ENCODE assay signal across 15 cellular contexts in the genomic region with DNA sequence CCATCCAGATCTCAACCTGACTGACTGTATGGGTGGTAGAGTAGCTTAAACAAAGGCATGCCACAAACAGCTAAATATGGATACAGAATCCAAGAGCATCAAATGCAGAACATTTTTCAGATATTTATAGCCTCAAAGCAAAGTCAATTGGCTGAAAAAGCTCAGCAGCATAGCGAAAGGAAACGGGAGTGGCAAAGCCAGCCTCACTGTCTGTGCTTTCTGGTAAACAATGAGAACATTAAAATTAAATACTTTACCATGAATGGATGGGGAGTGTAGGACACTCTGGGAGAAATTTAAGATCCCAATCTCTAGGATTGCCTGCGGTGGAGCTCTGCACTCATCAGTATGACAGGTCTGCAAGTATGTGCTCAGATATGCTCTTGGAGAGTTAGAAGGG. TPM values are rescaled to one million over a fixed set of nuclear protein-coding genes. Genes with fewer than 3 reads are reported as not detected.
DNase-seq lines count a peak whose midpoint lies in the region; ATAC-seq, FAIRE-seq and TF ChIP-seq lines count a peak whose summit lies in the region.
"Had no signal": no experiment of that assay in that cellular context is flagged by ENCODE, and none has a peak within 500 bp of the region (broad histone marks: within the 10 kb centered on the region; RNA-seq: fewer than 3 reads in every experiment).

No MANE protein-coding gene starts in this region.

- H3K9me2 ChIP-seq in SK-N-SH = no peaks in the 10 kb centered on the region

- no peak overlapping the region for H3K56ac ChIP-seq in mesendoderm (ENCODE audit: low read length)

- H3K27me3 ChIP-seq in HAP-1 (ENCODE audit: low read depth) (no peaks in the 10 kb centered on the region), SK-N-SH (ENCODE audit: insufficient read depth) (no peaks in the 10 kb centered on the region), endothelial cell of umbilical vein (ENCODE audit: control insufficient read depth in 2 of 2, insufficient read depth in 2 of 2, low read length in 2 of 2) (no peaks in the 10 kb centered on the region), gastroesophageal sphincter (no peaks in the 10 kb centered on the region), mesendoderm (ENCODE audit: insufficient read depth, low read length, poor library complexity) (no peaks in the 10 kb centered on the region)

- H3K4ac ChIP-seq in mesendoderm (ENCODE audit: low read depth, low read length) = no peak overlapping the region

- no peak overlapping the region for H3K18ac ChIP-seq in mesendoderm (ENCODE audit: low read length)

- H3K27ac ChIP-seq in SK-N-SH (ENCODE audit: low read depth in 2 of 2, low read length in 1 of 2) (peak overlapping the region; percentile 31 to 71), endothelial cell of umbilical vein (ENCODE audit: insufficient read depth, low read depth, low read length) (no peak overlapping the region), gastroesophageal sphincter (no peak overlapping the region), mesendoderm (ENCODE audit: low read depth, low read length) (no peak overlapping the region)
- H3K27ac ChIP-seq: C4-2B, parathyroid adenoma, WERI-Rb-1 had no signal

- 33% methylated on average over 3 of the region's 3 CpGs for WGBS in SK-N-SH (ENCODE audit: low lambda C conversion rate)
- 44 to 60% methylated on average over 2 to 3 of the region's 3 CpGs for WGBS in gastroesophageal sphincter (ENCODE audit: low coverage in 1 of 2), 2 donors
- WGBS in mesendoderm (ENCODE audit: extremely low coverage, insufficient coverage, low lambda C conversion rate) = no CpG with 5 or more reads among the region's 3 CpGs

- peak overlapping the region; percentile 69 for H3K4me2 ChIP-seq in SK-N-SH
- H3K4me2 ChIP-seq in endothelial cell of umbilical vein (ENCODE audit: insufficient read depth, low read length) = peak overlapping the region; percentile 31
- H3K4me2 ChIP-seq in mesendoderm (ENCODE audit: low read length) = no peak overlapping the region

- intact Hi-C loops in endothelial cell of umbilical vein (cut with micrococcal nuclease) = no loop called here

- CTCF ChIA-PET in SK-N-SH (lab: Yijun Ruan, JAX) (no interaction called here), endothelial cell of umbilical vein (lab: Charles Lee) (interaction anchor here (0.8 to 1.6 kb wide), 6 partner anchors 8 to 184 kb away, joined by 3 to 8 read pairs (median 3); no protein-coding TSS in a partner anchor)

- DNase-seq in HAP-1 (ENCODE audit: low spot score in 2 of 2) = peak; percentile 18 to 34
- DNase-seq in SK-N-SH = peak; percentile 55
- DNase-seq in endothelial cell of umbilical vein (ENCODE audit: low read depth, low spot score) = peak; percentile 15
- peak; percentile 8 for DNase-seq in retinal pigment epithelial cell (ENCODE audit: low read depth)
- no peak for DNase-seq in mesendoderm
- DNase-seq in D341Med (ENCODE audit: low spot score) = no peak
- DNase-seq: activated naive CD4-positive, alpha-beta T cell treated with anti-CD3 and anti-CD28 coated beads, Interleukin-2, amount 10 ng/mL, durations not matched to agents 7 days and 5 days; mesenchymal stem cell; MV-4-11; WERI-Rb-1 had no signal

- dilution Hi-C loops in endothelial cell of umbilical vein (cut with MboI; ENCODE audit: extremely low pct_ligation_motif_present, low sequenced_read_pairs) = no loop called here

- H3K9me3 ChIP-seq in HAP-1 = no peaks in the 10 kb centered on the region
- H3K9me3 ChIP-seq in SK-N-SH = no peaks in the 10 kb centered on the region
- no peaks in the 10 kb centered on the region for H3K9me3 ChIP-seq in endothelial cell of umbilical vein (replicated peaks; ENCODE audit: control insufficient read depth, insufficient read depth, low read length)
- H3K9me3 ChIP-seq in gastroesophageal sphincter = no peaks in the 10 kb centered on the region

- no peak overlapping the region for H2BK120ac ChIP-seq in mesendoderm (ENCODE audit: low read depth, low read length)

- H3K79me2 ChIP-seq in SK-N-SH (ENCODE audit: insufficient read depth) = peaks cover 87% of the 10 kb centered on the region
- peaks cover 45% of the 10 kb centered on the region for H3K79me2 ChIP-seq in endothelial cell of umbilical vein (ENCODE audit: control insufficient read depth, insufficient read depth, low read length)
- H3K79me2 ChIP-seq in mesendoderm (ENCODE audit: control insufficient read depth, insufficient read depth, low read length) = peaks cover 33% of the 10 kb centered on the region

- H2AK5ac ChIP-seq in mesendoderm (ENCODE audit: low read length) = no peak overlapping the region

- no peaks in the 10 kb centered on the region for H3F3A ChIP-seq in SK-N-SH (replicated peaks; ENCODE audit: insufficient read depth)

- TF ChIP-seq CTCF in SK-N-SH (IDR thresholded peaks at IDR 0.05) = no peak
- TF ChIP-seq CTCF in endothelial cell of umbilical vein (IDR thresholded peaks at IDR 0.05; ENCODE audit: extremely low read depth in 1 of 2, insufficient read depth in 1 of 2, low read depth in 1 of 2, low read length in 2 of 2) = no peak
- TF ChIP-seq CTCF in retinal pigment epithelial cell (conservative IDR thresholded peaks at IDR 0.05; ENCODE audit: low read depth, low read length) = no peak
- no peak for TF ChIP-seq CTCF in gastroesophageal sphincter (IDR thresholded peaks at IDR 0.05)

- no peak overlapping the region for H2BK15ac ChIP-seq in mesendoderm (replicated peaks; ENCODE audit: low read depth)

- H3K36me3 ChIP-seq in HAP-1 (replicated peaks) (no peaks in the 10 kb centered on the region), SK-N-SH (replicated peaks in 1 of 2; ENCODE audit: control insufficient read depth in 1 of 2, insufficient read depth in 2 of 2, low read length in 1 of 2) (no peaks in the 10 kb centered on the region), endothelial cell of umbilical vein (ENCODE audit: control insufficient read depth in 2 of 2, extremely low read depth in 1 of 2, insufficient read depth in 2 of 2, low read length in 2 of 2) (no peaks in the 10 kb centered on the region), gastroesophageal sphincter (no peaks in the 10 kb centered on the region), mesendoderm (ENCODE audit: control insufficient read depth, insufficient read depth, low read length) (no peaks in the 10 kb centered on the region)

- H4K8ac ChIP-seq in mesendoderm (ENCODE audit: low read depth, low read length) = no peak overlapping the region

- TF ChIP-seq POLR2A in endothelial cell of umbilical vein (IDR thresholded peaks at IDR 0.05; ENCODE audit: low read depth, low read length) (no peak), gastroesophageal sphincter (IDR thresholded peaks at IDR 0.05) (no peak)

- peaks cover 3% of the 10 kb centered on the region for H3K79me1 ChIP-seq in mesendoderm (ENCODE audit: low read length)

- POLR2A ChIA-PET in SK-N-SH (lab: Yijun Ruan, JAX) = no interaction called here
- POLR2A ChIA-PET in endothelial cell of umbilical vein (lab: Charles Lee) = no interaction called here

- no peak overlapping the region for H3K9ac ChIP-seq in SK-N-SH
- no peak overlapping the region for H3K9ac ChIP-seq in endothelial cell of umbilical vein (replicated peaks; ENCODE audit: extremely low read depth, insufficient read depth, low read length)
- no peak overlapping the region for H3K9ac ChIP-seq in mesendoderm (ENCODE audit: low read length)
- H3K9ac ChIP-seq: parathyroid adenoma had no signal

- H3K4me1 ChIP-seq in HAP-1 (peaks cover 36% of the 10 kb centered on the region), SK-N-SH (ENCODE audit: control insufficient read depth in 1 of 2, insufficient read depth in 2 of 2, low read depth in 1 of 2, low read length in 1 of 2) (peaks cover 22 to 28% of the 10 kb centered on the region in 2 experiments), endothelial cell of umbilical vein (ENCODE audit: control insufficient read depth, extremely low read depth, insufficient read depth, low read length) (peaks cover 16% of the 10 kb centered on the region), gastroesophageal sphincter (peaks cover 0 to 55% (median 0%) of the 10 kb centered on the region in 3 donors), mesendoderm (ENCODE audit: control insufficient read depth, low read depth, low read length) (peaks cover 7% of the 10 kb centered on the region)
- H3K4me1 ChIP-seq: parathyroid adenoma had no signal

- TF ChIP-seq RAD21 in SK-N-SH (IDR thresholded peaks at IDR 0.05; ENCODE audit: low read length) = no peak

- 0 out of 2 replicates have a peak overlapping the region, but pooled peaks have one; percentile 11 for H2AFZ ChIP-seq in SK-N-SH (ENCODE audit: low read depth)
- H2AFZ ChIP-seq in endothelial cell of umbilical vein (ENCODE audit: low read depth, low read length) = no peak overlapping the region
- H2AFZ ChIP-seq: parathyroid adenoma had no signal

- no peak overlapping the region for H3K23ac ChIP-seq in mesendoderm (ENCODE audit: low read length)

- H3K4me3 ChIP-seq in HAP-1 (no peak overlapping the region), SK-N-SH (ENCODE audit: low read depth in 2 of 2, low read length in 1 of 2) (peak overlapping the region in 1 of 2 experiments; percentile 21; a peak in 1 of 4 replicates), endothelial cell of umbilical vein (replicated peaks in 1 of 3; ENCODE audit: insufficient read depth in 1 of 3, low read depth in 1 of 3, low read length in 3 of 3) (no peak overlapping the region), retinal pigment epithelial cell (ENCODE audit: low read length) (no peak overlapping the region), gastroesophageal sphincter (no peak overlapping the region), mesendoderm (ENCODE audit: low read length) (no peak overlapping the region)

- in situ Hi-C loops in HAP-1 (cut with MboI; ENCODE audit: low sequenced_read_pairs) = no loop called here

- H4K20me1 ChIP-seq in SK-N-SH (ENCODE audit: insufficient read depth) (peaks cover 16% of the 10 kb centered on the region), endothelial cell of umbilical vein (replicated peaks; ENCODE audit: control insufficient read depth, extremely low read depth, insufficient read depth, low read length) (peaks cover 2% of the 10 kb centered on the region)

- no peaks in the 10 kb centered on the region for H3K9me1 ChIP-seq in endothelial cell of umbilical vein (replicated peaks; ENCODE audit: control insufficient read depth, extremely low read depth, insufficient read depth, low read length)

- no TSS peak for BruUV-seq in endothelial cell of umbilical vein (replicated peaks; lab: Mats Ljungman, UMichigan)

- FAIRE-seq in endothelial cell of umbilical vein (lab: Jason Lieb, UNC) = no peak
- FAIRE-seq: GM19239 had no signal

- no peak overlapping the region for H4K5ac ChIP-seq in mesendoderm (ENCODE audit: low read length)

- ATAC-seq in gastroesophageal sphincter = no peak
- ATAC-seq: esophagus mucosa had no signal

- TF ChIP-seq EP300 in SK-N-SH (IDR thresholded peaks at IDR 0.05; ENCODE audit: borderline replicate concordance in 1 of 2, low read depth in 1 of 2, low read length in 1 of 2) = no peak; a peak in 1 of 4 replicates
- TF ChIP-seq EP300 in gastroesophageal sphincter (IDR thresholded peaks at IDR 0.05) = no peak

- H2BK5ac ChIP-seq in mesendoderm (ENCODE audit: low read length) = no peak overlapping the region

RNA-seq across cellular contexts. Expression of a gene that starts 4.4 kb away (rescaled TPM):
- polyA plus RNA-seq in SK-N-SH (2012; rRNA removed) (6.9 and 10.0 TPM in 2 replicates), endothelial cell of umbilical vein (9.9 and 12.5 TPM in 2 replicates)
- 3.6 and 4.9 TPM in 2 replicates for polyA plus RNA-seq in SK-N-SH (2012; cell fraction: cytosol; rRNA removed)
- 23.4 and 34.0 TPM in 2 replicates for polyA plus RNA-seq in SK-N-SH (2012; cell fraction: nucleus; rRNA removed)
- total RNA-seq in endothelial cell of umbilical vein (15.5 and 19.6 TPM in 2 replicates), gastroesophageal sphincter (10 to 100 TPM; 17.0 to 27.4 (median 20.2) TPM)
- 6.5 and 6.8 TPM in 2 replicates for polyA plus RNA-seq in endothelial cell of umbilical vein (2011; cell fraction: cytosol; rRNA removed)
- polyA plus RNA-seq in endothelial cell of umbilical vein (2011; cell fraction: nucleus; rRNA removed) = 60.0 and 62.3 TPM in 2 replicates
- 8.3 and 11.0 TPM in 2 replicates for polyA plus RNA-seq in endothelial cell of umbilical vein (2012)
- polyA minus RNA-seq in endothelial cell of umbilical vein = 38.0 and 43.9 TPM in 2 replicates
- polyA minus RNA-seq in endothelial cell of umbilical vein (2011; cell fraction: cytosol; rRNA and poly(A)+ RNA removed) = 13.8 TPM
- polyA minus RNA-seq in endothelial cell of umbilical vein (2011; cell fraction: nucleus; rRNA and poly(A)+ RNA removed) = 86.8 and 100 TPM in 2 replicates
- polyA plus RNA-seq in mesendoderm (2013, experiment 1 of 2) = 16.0 TPM
- 16.9 TPM for polyA plus RNA-seq in mesendoderm (2013, experiment 2 of 2)

Comparison
In these comparisons a context has a peak if more than half of its experiments do, and no peak if none do; other contexts are left out.
1. DNase-seq: peak in HAP-1 (2 of 2), SK-N-SH (single experiment), endothelial cell of umbilical vein (single experiment) and retinal pigment epithelial cell (single experiment); none in mesendoderm (single experiment) and D341Med (single experiment).
2. H3K27ac ChIP-seq: peak in SK-N-SH (2 of 2); none in endothelial cell of umbilical vein (single experiment), gastroesophageal sphincter (0 of 4) and mesendoderm (single experiment).